Comparison of ENCODE assay signal across 13 cellular contexts in the genomic region with DNA sequence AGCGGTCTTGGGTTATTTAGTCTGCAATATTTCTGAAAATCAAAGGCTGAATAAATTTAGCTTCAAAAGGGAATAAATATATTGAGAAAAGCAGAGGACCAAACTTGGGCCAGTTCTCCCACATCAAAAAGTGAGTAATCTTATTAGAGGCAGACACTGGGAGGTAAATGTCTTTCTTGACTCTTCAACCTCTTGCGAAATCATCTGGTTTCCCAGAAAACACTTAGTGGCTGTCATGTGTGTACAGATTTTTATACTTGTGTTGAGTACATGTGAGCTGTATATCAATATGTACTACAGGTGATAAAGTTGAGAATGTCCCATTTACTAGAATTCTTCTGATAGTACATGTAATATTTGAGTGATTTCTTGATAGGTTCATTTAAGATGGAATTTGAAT.
"Had no signal": no experiment of that assay in that cellular context is flagged by ENCODE, and none has a peak within 500 bp of the region (broad histone marks: within the 10 kb centered on the region; RNA-seq: fewer than 3 reads in every experiment).

No MANE protein-coding gene starts in this region.

- ATAC-seq: foreskin keratinocyte, psoas muscle, sciatic nerve had no signal

- H3K27me3 ChIP-seq: cardiac muscle cell, dorsolateral prefrontal cortex, foreskin keratinocyte, suprapubic skin had no signal

- DNase-seq: activated CD4-positive, alpha-beta T cell treated with anti-CD3 and anti-CD28 coated beads for 1 hour; activated CD4-positive, alpha-beta T cell treated with anti-CD3 and anti-CD28 coated beads, Interleukin-2, amount 50 U/mL, for 4 hours; activated naive CD4-positive, alpha-beta T cell treated with Interleukin-2 at 50 U/mL for 16 hours; activated T-cell treated with anti-CD3 and anti-CD28 coated beads for 4 hours; dorsolateral prefrontal cortex; endodermal cell; foreskin keratinocyte; kidney glomerular epithelial cell; psoas muscle; T1000 had no signal

- H3K36me3 ChIP-seq: cardiac muscle cell, suprapubic skin had no signal

- H3K4me3 ChIP-seq: cardiac muscle cell, dorsolateral prefrontal cortex, psoas muscle, suprapubic skin had no signal
